In genomic region chr16:88718178-88718577, GRCh38 we compare ENCODE assay signal across 1 cellular context.
TF ChIP-seq lines count a peak whose summit lies in the region.

No MANE protein-coding gene starts in this region.

TF ChIP-seq in HepG2, 621 proteins besides CTCF, POLR2A, EP300 and RAD21:
- TF ChIP-seq SIX4 (CRISPR knock-in tag; IDR thresholded peaks at IDR 0.05) (no peak), SSRP1 (CRISPR knock-in tag; IDR thresholded peaks at IDR 0.05) (no peak), ZNF572 (CRISPR knock-in tag; IDR thresholded peaks at IDR 0.05) (no peak), ZNF354B (CRISPR knock-in tag; IDR thresholded peaks at IDR 0.05) (no peak), ZNF441 (CRISPR knock-in tag; IDR thresholded peaks at IDR 0.05; ENCODE audit: borderline replicate concordance) (no peak), CEBPG (CRISPR knock-in tag; IDR thresholded peaks at IDR 0.05) (no peak), ZNF589 (CRISPR knock-in tag; conservative IDR thresholded peaks at IDR 0.05) (0 out of 2 replicates have a peak, but pooled peaks have one; percentile 24), ELK4 (CRISPR knock-in tag; IDR thresholded peaks at IDR 0.05; ENCODE audit: borderline replicate concordance) (no peak), SP1 (IDR thresholded peaks at IDR 0.05) (no peak), SP1 (CRISPR knock-in tag; IDR thresholded peaks at IDR 0.05) (no peak), ZSCAN30 (CRISPR knock-in tag; IDR thresholded peaks at IDR 0.05) (no peak), ZFP90 (CRISPR knock-in tag; IDR thresholded peaks at IDR 0.05; ENCODE audit: borderline replicate concordance) (no peak), AGO2 (optimal IDR thresholded peaks at IDR 0.05; ENCODE audit: low read depth, low read length) (peak; percentile 49), ZNF180 (CRISPR knock-in tag; IDR thresholded peaks at IDR 0.05; ENCODE audit: borderline replicate concordance, low read depth) (no peak), GZF1 (CRISPR knock-in tag; IDR thresholded peaks at IDR 0.05) (no peak), RBM22 (optimal IDR thresholded peaks at IDR 0.05; ENCODE audit: low read length) (peak; percentile 13), RFXANK (CRISPR knock-in tag; IDR thresholded peaks at IDR 0.05) (no peak), DNMT3B (CRISPR knock-in tag; conservative IDR thresholded peaks at IDR 0.05) (no peak), E2F1 (CRISPR knock-in tag; IDR thresholded peaks at IDR 0.05) (no peak), ZNF768 (CRISPR knock-in tag; IDR thresholded peaks at IDR 0.05) (no peak), ZNF431 (CRISPR knock-in tag; IDR thresholded peaks at IDR 0.05; ENCODE audit: borderline replicate concordance, low read depth) (no peak), GABPB1 (CRISPR knock-in tag; IDR thresholded peaks at IDR 0.05) (no peak), ZBTB33 (CRISPR knock-in tag; IDR thresholded peaks at IDR 0.05) (no peak)
- TF ChIP-seq, protein P1, sequence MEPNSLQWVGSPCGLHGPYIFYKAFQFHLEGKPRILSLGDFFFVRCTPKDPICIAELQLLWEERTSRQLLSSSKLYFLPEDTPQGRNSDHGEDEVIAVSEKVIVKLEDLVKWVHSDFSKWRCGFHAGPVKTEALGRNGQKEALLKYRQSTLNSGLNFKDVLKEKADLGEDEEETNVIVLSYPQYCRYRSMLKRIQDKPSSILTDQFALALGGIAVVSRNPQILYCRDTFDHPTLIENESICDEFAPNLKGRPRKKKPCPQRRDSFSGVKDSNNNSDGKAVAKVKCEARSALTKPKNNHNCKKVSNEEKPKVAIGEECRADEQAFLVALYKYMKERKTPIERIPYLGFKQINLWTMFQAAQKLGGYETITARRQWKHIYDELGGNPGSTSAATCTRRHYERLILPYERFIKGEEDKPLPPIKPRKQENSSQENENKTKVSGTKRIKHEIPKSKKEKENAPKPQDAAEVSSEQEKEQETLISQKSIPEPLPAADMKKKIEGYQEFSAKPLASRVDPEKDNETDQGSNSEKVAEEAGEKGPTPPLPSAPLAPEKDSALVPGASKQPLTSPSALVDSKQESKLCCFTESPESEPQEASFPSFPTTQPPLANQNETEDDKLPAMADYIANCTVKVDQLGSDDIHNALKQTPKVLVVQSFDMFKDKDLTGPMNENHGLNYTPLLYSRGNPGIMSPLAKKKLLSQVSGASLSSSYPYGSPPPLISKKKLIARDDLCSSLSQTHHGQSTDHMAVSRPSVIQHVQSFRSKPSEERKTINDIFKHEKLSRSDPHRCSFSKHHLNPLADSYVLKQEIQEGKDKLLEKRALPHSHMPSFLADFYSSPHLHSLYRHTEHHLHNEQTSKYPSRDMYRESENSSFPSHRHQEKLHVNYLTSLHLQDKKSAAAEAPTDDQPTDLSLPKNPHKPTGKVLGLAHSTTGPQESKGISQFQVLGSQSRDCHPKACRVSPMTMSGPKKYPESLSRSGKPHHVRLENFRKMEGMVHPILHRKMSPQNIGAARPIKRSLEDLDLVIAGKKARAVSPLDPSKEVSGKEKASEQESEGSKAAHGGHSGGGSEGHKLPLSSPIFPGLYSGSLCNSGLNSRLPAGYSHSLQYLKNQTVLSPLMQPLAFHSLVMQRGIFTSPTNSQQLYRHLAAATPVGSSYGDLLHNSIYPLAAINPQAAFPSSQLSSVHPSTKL (CRISPR knock-in tag; IDR thresholded peaks at IDR 0.05), result no peak
- TF ChIP-seq, protein P2, sequence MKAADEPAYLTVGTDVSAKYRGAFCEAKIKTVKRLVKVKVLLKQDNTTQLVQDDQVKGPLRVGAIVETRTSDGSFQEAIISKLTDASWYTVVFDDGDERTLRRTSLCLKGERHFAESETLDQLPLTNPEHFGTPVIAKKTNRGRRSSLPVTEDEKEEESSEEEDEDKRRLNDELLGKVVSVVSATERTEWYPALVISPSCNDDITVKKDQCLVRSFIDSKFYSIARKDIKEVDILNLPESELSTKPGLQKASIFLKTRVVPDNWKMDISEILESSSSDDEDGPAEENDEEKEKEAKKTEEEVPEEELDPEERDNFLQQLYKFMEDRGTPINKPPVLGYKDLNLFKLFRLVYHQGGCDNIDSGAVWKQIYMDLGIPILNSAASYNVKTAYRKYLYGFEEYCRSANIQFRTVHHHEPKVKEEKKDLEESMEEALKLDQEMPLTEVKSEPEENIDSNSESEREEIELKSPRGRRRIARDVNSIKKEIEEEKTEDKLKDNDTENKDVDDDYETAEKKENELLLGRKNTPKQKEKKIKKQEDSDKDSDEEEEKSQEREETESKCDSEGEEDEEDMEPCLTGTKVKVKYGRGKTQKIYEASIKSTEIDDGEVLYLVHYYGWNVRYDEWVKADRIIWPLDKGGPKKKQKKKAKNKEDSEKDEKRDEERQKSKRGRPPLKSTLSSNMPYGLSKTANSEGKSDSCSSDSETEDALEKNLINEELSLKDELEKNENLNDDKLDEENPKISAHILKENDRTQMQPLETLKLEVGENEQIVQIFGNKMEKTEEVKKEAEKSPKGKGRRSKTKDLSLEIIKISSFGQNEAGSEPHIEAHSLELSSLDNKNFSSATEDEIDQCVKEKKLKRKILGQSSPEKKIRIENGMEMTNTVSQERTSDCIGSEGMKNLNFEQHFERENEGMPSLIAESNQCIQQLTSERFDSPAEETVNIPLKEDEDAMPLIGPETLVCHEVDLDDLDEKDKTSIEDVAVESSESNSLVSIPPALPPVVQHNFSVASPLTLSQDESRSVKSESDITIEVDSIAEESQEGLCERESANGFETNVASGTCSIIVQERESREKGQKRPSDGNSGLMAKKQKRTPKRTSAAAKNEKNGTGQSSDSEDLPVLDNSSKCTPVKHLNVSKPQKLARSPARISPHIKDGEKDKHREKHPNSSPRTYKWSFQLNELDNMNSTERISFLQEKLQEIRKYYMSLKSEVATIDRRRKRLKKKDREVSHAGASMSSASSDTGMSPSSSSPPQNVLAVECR (CRISPR knock-in tag; IDR thresholded peaks at IDR 0.05; ENCODE audit: borderline replicate concordance), result no peak
- TF ChIP-seq, protein P3, sequence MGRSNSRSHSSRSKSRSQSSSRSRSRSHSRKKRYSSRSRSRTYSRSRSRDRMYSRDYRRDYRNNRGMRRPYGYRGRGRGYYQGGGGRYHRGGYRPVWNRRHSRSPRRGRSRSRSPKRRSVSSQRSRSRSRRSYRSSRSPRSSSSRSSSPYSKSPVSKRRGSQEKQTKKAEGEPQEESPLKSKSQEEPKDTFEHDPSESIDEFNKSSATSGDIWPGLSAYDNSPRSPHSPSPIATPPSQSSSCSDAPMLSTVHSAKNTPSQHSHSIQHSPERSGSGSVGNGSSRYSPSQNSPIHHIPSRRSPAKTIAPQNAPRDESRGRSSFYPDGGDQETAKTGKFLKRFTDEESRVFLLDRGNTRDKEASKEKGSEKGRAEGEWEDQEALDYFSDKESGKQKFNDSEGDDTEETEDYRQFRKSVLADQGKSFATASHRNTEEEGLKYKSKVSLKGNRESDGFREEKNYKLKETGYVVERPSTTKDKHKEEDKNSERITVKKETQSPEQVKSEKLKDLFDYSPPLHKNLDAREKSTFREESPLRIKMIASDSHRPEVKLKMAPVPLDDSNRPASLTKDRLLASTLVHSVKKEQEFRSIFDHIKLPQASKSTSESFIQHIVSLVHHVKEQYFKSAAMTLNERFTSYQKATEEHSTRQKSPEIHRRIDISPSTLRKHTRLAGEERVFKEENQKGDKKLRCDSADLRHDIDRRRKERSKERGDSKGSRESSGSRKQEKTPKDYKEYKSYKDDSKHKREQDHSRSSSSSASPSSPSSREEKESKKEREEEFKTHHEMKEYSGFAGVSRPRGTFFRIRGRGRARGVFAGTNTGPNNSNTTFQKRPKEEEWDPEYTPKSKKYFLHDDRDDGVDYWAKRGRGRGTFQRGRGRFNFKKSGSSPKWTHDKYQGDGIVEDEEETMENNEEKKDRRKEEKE (IDR thresholded peaks at IDR 0.05), result no peak
TF ChIP-seq in HepG2: peak in this region for 3.
